In the genomic region with DNA sequence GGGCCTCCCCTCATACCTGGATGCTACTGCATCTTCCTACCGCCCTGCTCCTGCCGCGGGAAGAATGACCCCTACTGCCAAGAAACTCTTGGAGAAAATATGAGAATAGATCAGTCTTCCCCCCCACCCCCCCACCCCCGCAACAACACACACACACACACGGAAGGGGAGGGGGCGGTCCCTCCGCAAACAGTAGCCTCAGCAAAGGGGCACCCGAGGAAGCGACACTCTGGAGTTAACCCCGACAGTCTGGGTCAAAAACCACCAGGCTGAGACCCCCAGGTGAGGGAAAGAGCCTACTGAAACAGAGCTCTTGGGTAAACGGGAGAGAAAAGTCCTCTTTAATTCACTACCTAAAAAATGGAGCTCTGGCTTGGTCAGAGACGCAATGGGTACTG, we compare ENCODE assay signal across 8 cellular contexts. TPM values are rescaled to one million over a fixed set of nuclear protein-coding genes. Genes with fewer than 3 reads are reported as not detected.
A peak's percentile ranks its signal among the peaks of the same experiment; 100 is the strongest.
DNase-seq lines count a peak whose midpoint lies in the region; ATAC-seq and TF ChIP-seq lines count a peak whose summit lies in the region.

No MANE protein-coding gene starts in this region.

- no peak for TF ChIP-seq CTCF in esophagus muscularis mucosa (IDR thresholded peaks at IDR 0.05)

- DNase-seq in ELR (ENCODE audit: low read depth) (peak; percentile 19), SK-N-MC (ENCODE audit: low read depth, low spot score) (no peak), esophagus muscularis mucosa (ENCODE audit: extremely low spot score) (no peak), amygdala (lab: John Stamatoyannopoulos, UW) (no peak)

- no peak for TF ChIP-seq POLR2A in esophagus muscularis mucosa (IDR thresholded peaks at IDR 0.05; ENCODE audit: low read depth)

- ATAC-seq in HG02588 (IDR thresholded peaks at IDR 0.05; ENCODE audit: unreplicated experiment) (no peak), GM18909 (IDR thresholded peaks at IDR 0.05; ENCODE audit: poor library complexity, unreplicated experiment) (no peak), HG03135 (IDR thresholded peaks at IDR 0.05; ENCODE audit: unreplicated experiment) (no peak)

- 1% methylated on average over 9 of the region's 12 CpGs for WGBS in esophagus muscularis mucosa

- H3K27me3 ChIP-seq in esophagus muscularis mucosa: no peaks in the 10 kb centered on the region
- no peaks in the 10 kb centered on the region for H3K27me3 ChIP-seq in rectal smooth muscle tissue (ENCODE audit: control insufficient read depth, insufficient read depth, low read length)

- intact Hi-C loops in esophagus muscularis mucosa (cut with DNase I): loop anchor here (5.0 kb wide), 1 partner anchor 54 kb away; a partner anchor contains a TSS

- H3K4me3 ChIP-seq in SK-N-MC: peak overlapping the region; percentile 97
- peak overlapping the region; percentile 78 to 99 (median 95) for H3K4me3 ChIP-seq in esophagus muscularis mucosa
- peak overlapping the region; percentile 91 for H3K4me3 ChIP-seq in rectal smooth muscle tissue (ENCODE audit: low read length)

- H3K36me3 ChIP-seq in SK-N-MC (ENCODE audit: insufficient read depth, low read length): peaks cover 25% of the 10 kb centered on the region
- peaks cover 8 to 40% (median 24%) of the 10 kb centered on the region in 4 donors for H3K36me3 ChIP-seq in esophagus muscularis mucosa
- peaks cover 4% of the 10 kb centered on the region for H3K36me3 ChIP-seq in rectal smooth muscle tissue (ENCODE audit: control insufficient read depth, insufficient read depth, low read length)

- H3K9ac ChIP-seq in SK-N-MC (ENCODE audit: insufficient read length): peak overlapping the region; percentile 90
- peak overlapping the region; percentile 94 for H3K9ac ChIP-seq in rectal smooth muscle tissue (ENCODE audit: low read length)

- H3K27ac ChIP-seq in SK-N-MC (no peak overlapping the region), esophagus muscularis mucosa (replicated peaks in 1 of 4) (peak overlapping the region; percentile 84 to 98 (median 92)), rectal smooth muscle tissue (ENCODE audit: low read depth, low read length) (peak overlapping the region; percentile 44)

- TF ChIP-seq EP300 in esophagus muscularis mucosa (IDR thresholded peaks at IDR 0.05): no peak

- H3K9me3 ChIP-seq in SK-N-MC (ENCODE audit: low read depth, low read length) (no peaks in the 10 kb centered on the region), esophagus muscularis mucosa (no peaks in the 10 kb centered on the region)

- peaks cover 43 to 70% (median 62%) of the 10 kb centered on the region in 4 donors for H3K4me1 ChIP-seq in esophagus muscularis mucosa
- peaks cover 9% of the 10 kb centered on the region for H3K4me1 ChIP-seq in rectal smooth muscle tissue (ENCODE audit: control insufficient read depth, insufficient read depth, low read length)

RNA-seq across cellular contexts. Expression of a gene that starts 1.2 kb away (rescaled TPM):
- total RNA-seq in esophagus muscularis mucosa: 10 to 100 TPM in 2 of 4 donors, 1 to 10 TPM in 2; 4.2 to 11.7 (median 8.8) TPM

RNA-seq across cellular contexts. Expression of a gene that starts 33.1 kb away (rescaled TPM):
- total RNA-seq in esophagus muscularis mucosa: 10 to 100 TPM; 58.5 to 85.0 (median 69.8) TPM

RNA-seq across cellular contexts. Expression of a gene that starts 34.1 kb away (rescaled TPM):
- 10 to 100 TPM in 1 of 4 donors, 1 to 10 TPM in 3; 6.3 to 10.4 (median 7.7) TPM for total RNA-seq in esophagus muscularis mucosa

RNA-seq across cellular contexts. Expression of a gene that starts 54.6 kb away (rescaled TPM):
- total RNA-seq in esophagus muscularis mucosa: 10 to 100 TPM; 22.8 to 39.7 (median 34.0) TPM
